In genomic region chr5:19616821-19617220, GRCh38 we compare ENCODE assay signal across 15 cellular contexts.
DNase-seq lines count a peak whose midpoint lies in the region; ATAC-seq and TF ChIP-seq lines count a peak whose summit lies in the region.
"Had no signal": no experiment of that assay in that cellular context is flagged by ENCODE, and none has a peak within 500 bp of the region (broad histone marks: within the 10 kb centered on the region; RNA-seq: fewer than 3 reads in every experiment).

No MANE protein-coding gene starts in this region.

- H3K4me3 ChIP-seq in thyroid gland (replicated peaks in 1 of 3), result no peak overlapping the region
- H3K4me3 ChIP-seq: GM12878, HAP-1 had no signal

- no peaks in the 10 kb centered on the region for H3K9me3 ChIP-seq in thyroid gland
- H3K9me3 ChIP-seq: HAP-1 had no signal

- no peak for TF ChIP-seq CTCF in thyroid gland (IDR thresholded peaks at IDR 0.05)

- TF ChIP-seq POLR2A in thyroid gland (IDR thresholded peaks at IDR 0.05), result no peak

- no peak overlapping the region for H3K27ac ChIP-seq in thyroid gland

- no peaks in the 10 kb centered on the region for H3K36me3 ChIP-seq in thyroid gland
- H3K36me3 ChIP-seq: HAP-1 had no signal

- DNase-seq in HCEC 1CT (peak; percentile 59), amniotic epithelial cell (ENCODE audit: low read depth) (peak; percentile 31), sciatic nerve (ENCODE audit: low spot score) (no peak), thyroid gland (no peak), Right ventricle myocardium superior (no peak)
- no peak for DNase-seq in activated CD4-positive, alpha-beta T cell treated with anti-CD3 and anti-CD28 coated beads for 1 hour
- DNase-seq: C1 segment of cervical spinal cord; Calu3; CD4-positive, alpha-beta memory T cell; COR-L47; DMS53; DMS79 treated with DMSO at 0.1 percent for 48 hours; GOT3 had no signal

- intact Hi-C loops in sciatic nerve (cut with DNase I) (no loop called here), thyroid gland (cut with DNase I) (no loop called here), Right ventricle myocardium superior (cut with DNase I) (no loop called here)

- no peaks in the 10 kb centered on the region for H3K4me1 ChIP-seq in thyroid gland
- H3K4me1 ChIP-seq: HAP-1 had no signal

- WGBS in thyroid gland, 2 donors, result 90 to 93% methylated on average over 2 of the region's 2 CpGs

- H3K27me3 ChIP-seq in thyroid gland, result no peaks in the 10 kb centered on the region

- ATAC-seq in sciatic nerve (peak; percentile 41), Right ventricle myocardium superior (ENCODE audit: poor library complexity) (no peak)
- ATAC-seq: GM12878 had no signal

Comparison
In these comparisons a context has a peak if more than half of its experiments do, and no peak if none do; other contexts are left out.
1. DNase-seq: peak in HCEC 1CT (single experiment) and amniotic epithelial cell (single experiment); none in sciatic nerve (single experiment), thyroid gland (0 of 2), Right ventricle myocardium superior (single experiment) and activated CD4-positive, alpha-beta T cell treated with anti-CD3 and anti-CD28 coated beads for 1 hour (single experiment).